In genomic region chr5:39523821-39524220, GRCh38 we compare ENCODE assay signal across 23 cellular contexts.
A peak's percentile ranks its signal among the peaks of the same experiment; 100 is the strongest.
DNase-seq lines count a peak whose midpoint lies in the region; ATAC-seq and TF ChIP-seq lines count a peak whose summit lies in the region.
"Had no signal": no experiment of that assay in that cellular context is flagged by ENCODE, and none has a peak within 500 bp of the region (broad histone marks: within the 10 kb centered on the region; RNA-seq: fewer than 3 reads in every experiment).

No MANE protein-coding gene starts in this region.

- peak overlapping the region; percentile 18; the same call in 1 of the 2 replicates for H3K4me2 ChIP-seq in IMR-90 (ENCODE audit: low read depth, low read length)
- H3K4me2 ChIP-seq in mesendoderm (ENCODE audit: low read length) = no peak overlapping the region
- H3K4me2 ChIP-seq: KMS-11 had no signal

- no peak overlapping the region for H4K5ac ChIP-seq in IMR-90 (ENCODE audit: low read depth, low read length)
- no peak overlapping the region for H4K5ac ChIP-seq in mesendoderm (ENCODE audit: low read length)

- H3K9me1 ChIP-seq in IMR-90 (ENCODE audit: insufficient read depth, low read length) = peaks cover 4% of the 10 kb centered on the region; the same call in 1 of the 2 replicates

- dilution Hi-C loops in IMR-90 (cut with HindIII; ENCODE audit: low sequenced_read_pairs, unreplicated experiment) = no loop called here

- H2AK9ac ChIP-seq in IMR-90 (replicated peaks; ENCODE audit: low read depth, low read length, poor library complexity) = no peak overlapping the region

- no peak overlapping the region; the same call in 1 of the 3 replicates for H2BK15ac ChIP-seq in IMR-90 (ENCODE audit: low read depth, low read length)
- H2BK15ac ChIP-seq in mesendoderm (replicated peaks; ENCODE audit: low read depth) = no peak overlapping the region

- H3K18ac ChIP-seq in IMR-90 (ENCODE audit: low read depth, low read length) (peak overlapping the region; percentile 78; the same call in 1 of the 2 replicates), mesendoderm (ENCODE audit: low read length) (no peak overlapping the region)

- BruUV-seq in IMR-90 (replicated peaks; lab: Mats Ljungman, UMichigan) = no TSS peak

- no peak overlapping the region; the same call in 1 of the 2 replicates for H3K27ac ChIP-seq in IMR-90 (ENCODE audit: insufficient read depth, low read length)
- peak overlapping the region; percentile 52 for H3K27ac ChIP-seq in brain microvascular endothelial cell
- H3K27ac ChIP-seq in mesendoderm (ENCODE audit: low read depth, low read length) = no peak overlapping the region
- H3K27ac ChIP-seq in right lobe of liver = no peak overlapping the region
- H3K27ac ChIP-seq in lower lobe of right lung = no peak overlapping the region
- H3K27ac ChIP-seq: esophagus muscularis mucosa, KMS-11 had no signal

- DNase-seq in AG08395 (ENCODE audit: low spot score) (peak; percentile 55), IMR-90 (peak; percentile 84), brain microvascular endothelial cell (peak; percentile 50), glomerular visceral epithelial cell (ENCODE audit: extremely low spot score) (peak; percentile 30), mesendoderm (no peak), right lobe of liver (no peak), lower lobe of right lung (no peak)
- DNase-seq: activated B cell treated with CpG ODN at 0.5 μM for 24 hours; activated CD8-positive, alpha-beta T cell treated with anti-CD3 and anti-CD28 coated beads for 36 hours; activated naive CD4-positive, alpha-beta T cell; activated T-cell treated with anti-CD3 and anti-CD28 coated beads, Interleukin-2, amount 50 U/mL, for 1 hour; amygdala; C1 segment of cervical spinal cord; effector CD4-positive, alpha-beta T cell; NCI-H1048; NCI-H1930; NK-92 treated with Interleukin-12 subunit alpha and Interleukin-12 subunit beta, amount 100 ng/mL, for 24 hours; stimulated activated CD4-positive, alpha-beta T cell treated with anti-CD3 and anti-CD28 coated beads, Interleukin-15, amount 100 ng/mL, for 24 hours had no signal

- TF ChIP-seq POLR2A in IMR-90 (IDR thresholded peaks at IDR 0.05; ENCODE audit: low read depth, low read length) (no peak), right lobe of liver (IDR thresholded peaks at IDR 0.05) (no peak)

- TF ChIP-seq RAD21 in IMR-90 (IDR thresholded peaks at IDR 0.05; ENCODE audit: low read length) = no peak

- intact Hi-C loops in IMR-90 (cut with micrococcal nuclease) = loop anchor here (5.0 kb wide), 1 partner anchor 47 kb away; no protein-coding TSS in a partner anchor
- intact Hi-C loops in right lobe of liver (cut with DNase I) = no loop called here
- intact Hi-C loops in lower lobe of right lung (cut with DNase I) = no loop called here

- peak overlapping the region; percentile 67 for H2AFZ ChIP-seq in IMR-90 (replicated peaks; ENCODE audit: low read length, poor library complexity)

- H3K79me1 ChIP-seq in IMR-90 (ENCODE audit: low read depth in 1 of 2, low read length in 2 of 2) = peaks cover 0 to 2% of the 10 kb centered on the region in 2 experiments; a peak in 1 of 4 replicates
- H3K79me1 ChIP-seq in mesendoderm (ENCODE audit: low read length) = no peaks in the 10 kb centered on the region

- 0 out of 2 replicates have a peak overlapping the region, but pooled peaks have one; percentile 20 for H3K14ac ChIP-seq in IMR-90 (replicated peaks; ENCODE audit: low read depth, low read length)

- CTCF ChIA-PET in IMR-90 (lab: Yijun Ruan, JAX) = no interaction called here

- H2BK5ac ChIP-seq in IMR-90 (ENCODE audit: low read depth, low read length, poor library complexity, severe bottlenecking) (peak overlapping the region; percentile 92), mesendoderm (ENCODE audit: low read length) (no peak overlapping the region)

- no CpG with 5 or more reads among the region's 4 CpGs for WGBS in IMR-90 (ENCODE audit: extremely low coverage in 2 of 2, insufficient read length in 1 of 2), 2 experiments
- WGBS in mesendoderm (ENCODE audit: extremely low coverage, insufficient coverage, low lambda C conversion rate) = no CpG with 5 or more reads among the region's 4 CpGs
- WGBS in right lobe of liver (ENCODE audit: insufficient coverage, low coverage, low lambda C conversion rate, missing lambda C conversion rate) = 78% methylated on average over 4 of the region's 4 CpGs

- H3K27me3 ChIP-seq in IMR-90 (ENCODE audit: control insufficient read depth, insufficient read depth, low read length) (no peaks in the 10 kb centered on the region), brain microvascular endothelial cell (replicated peaks) (no peaks in the 10 kb centered on the region), mesendoderm (ENCODE audit: insufficient read depth, low read length, poor library complexity) (no peaks in the 10 kb centered on the region), right lobe of liver (no peaks in the 10 kb centered on the region), lower lobe of right lung (ENCODE audit: low read depth) (no peaks in the 10 kb centered on the region)
- H3K27me3 ChIP-seq: esophagus muscularis mucosa had no signal

- H3K4me1 ChIP-seq in IMR-90 (ENCODE audit: control insufficient read depth, insufficient read depth, low read length) (peaks cover 8% of the 10 kb centered on the region), mesendoderm (ENCODE audit: control insufficient read depth, low read depth, low read length) (peaks cover 2% of the 10 kb centered on the region), right lobe of liver (peaks cover 0 to 6% (median 0%) of the 10 kb centered on the region in 4 donors), lower lobe of right lung (peaks cover 41% of the 10 kb centered on the region)

- no peak overlapping the region for H4K91ac ChIP-seq in IMR-90 (ENCODE audit: insufficient read depth, low read depth, low read length)

- POLR2A ChIA-PET in IMR-90 (lab: Charles Lee; ENCODE audit: unreplicated experiment) = no interaction called here

- H3K23ac ChIP-seq in IMR-90 (ENCODE audit: low read depth, low read length) = peak overlapping the region; percentile 69; the same call in 1 of the 2 replicates
- no peak overlapping the region for H3K23ac ChIP-seq in mesendoderm (ENCODE audit: low read length)

- H3K4me3 ChIP-seq in IMR-90 (ENCODE audit: insufficient read depth, low read depth, low read length) (no peak overlapping the region), brain microvascular endothelial cell (ENCODE audit: low read depth, low read length) (no peak overlapping the region), mesendoderm (ENCODE audit: low read length) (no peak overlapping the region), right lobe of liver (no peak overlapping the region), lower lobe of right lung (no peak overlapping the region)
- H3K4me3 ChIP-seq: esophagus muscularis mucosa, lung had no signal

- H3K56ac ChIP-seq in IMR-90 (ENCODE audit: extremely low read depth, insufficient read depth, low read length) = no peak overlapping the region
- H3K56ac ChIP-seq in mesendoderm (ENCODE audit: low read length) = no peak overlapping the region

- H3K9me3 ChIP-seq in IMR-90 (ENCODE audit: control insufficient read depth, insufficient read depth, low read length) = no peaks in the 10 kb centered on the region
- H3K9me3 ChIP-seq in right lobe of liver = no peaks in the 10 kb centered on the region
- no peaks in the 10 kb centered on the region for H3K9me3 ChIP-seq in lower lobe of right lung
- H3K9me3 ChIP-seq: esophagus muscularis mucosa had no signal

- in situ Hi-C loops in IMR-90 (cut with MboI; ENCODE audit: low sequenced_read_pairs) = no loop called here
- in situ Hi-C loops in brain microvascular endothelial cell (cut with HindIII; ENCODE audit: low pct_ligation_motif_present, low sequenced_read_pairs) = no loop called here

- H2BK20ac ChIP-seq in IMR-90 (ENCODE audit: low read depth, low read length) = peak overlapping the region; percentile 60

- H2AK5ac ChIP-seq in IMR-90 (ENCODE audit: low read depth, low read length) (peak overlapping the region; percentile 91), mesendoderm (ENCODE audit: low read length) (no peak overlapping the region)

- H3K4ac ChIP-seq in IMR-90 (ENCODE audit: low read depth, low read length) = peak overlapping the region; percentile 35; the same call in 1 of the 2 replicates
- H3K4ac ChIP-seq in mesendoderm (ENCODE audit: low read depth, low read length) = no peak overlapping the region

- peak overlapping the region in 1 of 2 experiments; percentile 62; a peak in 2 of 4 replicates for H4K8ac ChIP-seq in IMR-90 (ENCODE audit: low read depth in 2 of 2, low read length in 2 of 2)
- H4K8ac ChIP-seq in mesendoderm (ENCODE audit: low read depth, low read length) = no peak overlapping the region

- H2BK120ac ChIP-seq in IMR-90 (ENCODE audit: low read depth, low read length) (peak overlapping the region; percentile 67), mesendoderm (ENCODE audit: low read depth, low read length) (no peak overlapping the region)

- H3K36me3 ChIP-seq in IMR-90 (ENCODE audit: control insufficient read depth, insufficient read depth, low read length) (no peaks in the 10 kb centered on the region), brain microvascular endothelial cell (replicated peaks) (no peaks in the 10 kb centered on the region), mesendoderm (ENCODE audit: control insufficient read depth, insufficient read depth, low read length) (no peaks in the 10 kb centered on the region), right lobe of liver (no peaks in the 10 kb centered on the region), lower lobe of right lung (no peaks in the 10 kb centered on the region)
- H3K36me3 ChIP-seq: esophagus muscularis mucosa had no signal

- no peak overlapping the region for H3K9ac ChIP-seq in IMR-90 (ENCODE audit: low read depth, low read length)
- no peak overlapping the region for H3K9ac ChIP-seq in mesendoderm (ENCODE audit: low read length)
- H3K9ac ChIP-seq: KMS-11 had no signal

- no peaks in the 10 kb centered on the region for H3K79me2 ChIP-seq in mesendoderm (ENCODE audit: control insufficient read depth, insufficient read depth, low read length)

- TF ChIP-seq CTCF in IMR-90 (conservative IDR thresholded peaks at IDR 0.05; ENCODE audit: low read depth, low read length) (no peak), brain microvascular endothelial cell (IDR thresholded peaks at IDR 0.05; ENCODE audit: low read depth, low read length, missing control alignments) (no peak), right lobe of liver (IDR thresholded peaks at IDR 0.05) (no peak), lower lobe of right lung (IDR thresholded peaks at IDR 0.05) (no peak)

- ATAC-seq in IMR-90 (ENCODE audit: low read depth) (peak; percentile 50), HG02970 (IDR thresholded peaks at IDR 0.05; ENCODE audit: low FRiP score, unreplicated experiment) (no peak), right lobe of liver (no peak), lower lobe of right lung (no peak)
- ATAC-seq: activated CD8-positive, alpha-beta T cell treated with anti-CD3 and anti-CD28 coated beads for 36 hours; Panc1 had no signal

- H4K20me1 ChIP-seq in IMR-90 (ENCODE audit: insufficient read depth, low read length) = no peaks in the 10 kb centered on the region

Comparison
In these comparisons a context has a peak if more than half of its experiments do, and no peak if none do; other contexts are left out.
1. DNase-seq: peak in AG08395 (single experiment), IMR-90 (single experiment), brain microvascular endothelial cell (single experiment) and glomerular visceral epithelial cell (single experiment); none in mesendoderm (single experiment), right lobe of liver (0 of 3) and lower lobe of right lung (single experiment).